In genomic region chr17:67378444-67379250, GRCh38 we compare ENCODE assay signal across 8 cellular contexts. TPM values are rescaled to one million over a fixed set of nuclear protein-coding genes. Genes with fewer than 3 reads are reported as not detected.
A peak's percentile ranks its signal among the peaks of the same experiment; 100 is the strongest.
DNase-seq lines count a peak whose midpoint lies in the region; FAIRE-seq and TF ChIP-seq lines count a peak whose summit lies in the region.

No MANE protein-coding gene starts in this region.

- peak overlapping the region; percentile 79 for H3K9ac ChIP-seq in stomach smooth muscle (ENCODE audit: low read length in 2 of 2)

- TF ChIP-seq CTCF in fibroblast of villous mesenchyme (IDR thresholded peaks at IDR 0.05; ENCODE audit: insufficient read depth, low read depth, low read length) (peak; percentile 46), neural crest cell (conservative IDR thresholded peaks at IDR 0.05) (peak; percentile 84)

- H3K9me3 Mint-ChIP-seq in neural crest cell: no peaks in the 10 kb centered on the region

- peaks cover 7% of the 10 kb centered on the region for H3K36me3 Mint-ChIP-seq in neural crest cell (ENCODE audit: low read depth)

- H3K4me3 ChIP-seq in Jurkat, Clone E6-1 (ENCODE audit: low read length): peak overlapping the region; percentile 80
- H3K4me3 ChIP-seq in fibroblast of villous mesenchyme (ENCODE audit: low read depth, low read length) (peak overlapping the region; percentile 85), stomach smooth muscle (ENCODE audit: low read length in 2 of 2) (peak overlapping the region; percentile 85 to 89)

- peaks cover 24% of the 10 kb centered on the region for H3K4me1 Mint-ChIP-seq in neural crest cell

- no peaks in the 10 kb centered on the region for H3K27me3 Mint-ChIP-seq in neural crest cell (ENCODE audit: low read depth)

- FAIRE-seq in RCC 7860 (lab: Jason Lieb, UNC): no peak

- DNase-seq in AG20443 (ENCODE audit: low spot score) (peak; percentile 86), GM19238 (ENCODE audit: insufficient read length, low spot score) (peak; percentile 69), RCC 7860 (ENCODE audit: low spot score) (peak; percentile 78), fibroblast of villous mesenchyme (ENCODE audit: low read depth) (peak; percentile 76), neural crest cell (ENCODE audit: low read depth, low spot score) (peak; percentile 82)
- DNase-seq in Jurkat, Clone E6-1 (ENCODE audit: low read depth, low spot score): peak; percentile 57
- peak; percentile 92 for DNase-seq in activated effector memory CD4-positive, alpha-beta T cell treated with anti-CD3 and anti-CD28 coated beads, Interleukin-2, amount 50 U/mL, for 16 hours

- H3K4me3 Mint-ChIP-seq in neural crest cell: peak overlapping the region; percentile 95

- peak overlapping the region; percentile 77 for H3K27ac ChIP-seq in stomach smooth muscle (ENCODE audit: low read length)

- H3K4me1 ChIP-seq in stomach smooth muscle (ENCODE audit: control insufficient read depth, insufficient read depth, low read length): peaks cover 23% of the 10 kb centered on the region

- no peaks in the 10 kb centered on the region for H3K36me3 ChIP-seq in stomach smooth muscle (ENCODE audit: control insufficient read depth in 2 of 2, insufficient read depth in 2 of 2, low read length in 2 of 2)

- no peaks in the 10 kb centered on the region for H3K27me3 ChIP-seq in stomach smooth muscle (ENCODE audit: control insufficient read depth in 1 of 2, insufficient read depth in 2 of 2, low read length in 2 of 2)

- H3K9me3 ChIP-seq in stomach smooth muscle (ENCODE audit: control insufficient read depth in 2 of 2, low read length in 2 of 2): no peaks in the 10 kb centered on the region

- peak overlapping the region; percentile 58 for H3K27ac Mint-ChIP-seq in neural crest cell (ENCODE audit: unreplicated experiment)

RNA-seq across cellular contexts. Expression of gene PITPNC1, which starts 1.6 kb away (rescaled TPM):
- polyA plus RNA-seq in Jurkat, Clone E6-1 (2012; ENCODE audit: insufficient read depth, insufficient read length): 26.9 TPM
- total RNA-seq in fibroblast of villous mesenchyme: 3.9 and 4.3 TPM in 2 replicates
- total RNA-seq in neural crest cell: 21.5 and 21.9 TPM in 2 replicates

RNA-seq across cellular contexts. Expression of gene PSMD12, which starts 12.3 kb away (rescaled TPM):
- polyA plus RNA-seq in Jurkat, Clone E6-1 (2012; ENCODE audit: insufficient read depth, insufficient read length): 56.1 TPM
- total RNA-seq in fibroblast of villous mesenchyme (19.6 and 32.4 TPM in 2 replicates), neural crest cell (54.7 and 55.6 TPM in 2 replicates)

Comparison
In these comparisons a context has a peak if more than half of its experiments do, and no peak if none do; other contexts are left out.
1. Peak in every context shown above with its lines: DNase-seq, H3K4me3 ChIP-seq and H3K27ac ChIP-seq.